Comparison of ENCODE assay signal across 8 cellular contexts in the genomic region with DNA sequence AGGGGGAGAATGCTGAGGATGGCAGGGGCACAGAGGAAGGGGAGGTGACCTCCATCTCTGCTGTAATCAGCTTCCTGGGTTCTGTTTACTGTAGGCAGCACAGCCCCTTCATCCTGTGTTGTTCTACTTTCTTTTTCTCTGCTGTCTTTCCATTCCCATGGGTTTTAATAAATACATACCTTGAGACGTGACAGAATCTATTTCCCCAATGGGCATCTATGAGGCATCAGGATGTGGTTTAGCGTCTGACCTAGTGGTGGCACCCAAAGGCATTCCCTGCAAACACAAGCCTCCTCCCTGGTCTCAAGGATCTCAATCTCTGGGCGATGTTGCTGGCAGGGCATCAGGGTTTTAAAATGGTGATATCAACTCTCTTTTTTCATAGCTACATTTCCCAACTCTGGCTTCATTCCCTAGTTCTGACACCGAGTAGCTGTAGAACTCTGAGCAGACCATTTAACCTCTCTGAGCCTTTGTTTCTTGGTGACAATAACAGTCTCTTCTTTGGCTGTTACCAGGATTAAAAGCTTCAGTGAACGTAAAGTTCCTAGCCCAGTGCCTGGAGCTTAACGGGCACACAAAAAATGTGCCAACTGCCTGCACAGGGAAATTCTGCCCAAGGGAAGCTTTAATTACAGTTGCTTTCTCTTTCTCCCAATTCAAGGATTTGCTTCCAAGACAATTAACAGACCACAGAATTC.
A peak's percentile ranks its signal among the peaks of the same experiment; 100 is the strongest.
DNase-seq lines count a peak whose midpoint lies in the region; ATAC-seq and TF ChIP-seq lines count a peak whose summit lies in the region.

No MANE protein-coding gene starts in this region.

- no peaks in the 10 kb centered on the region for H3K36me3 Mint-ChIP-seq in activated T-helper 2 cell treated with anti-CD3 and anti-CD28 coated beads, Interferon-gamma antibody, Interleukin-2, Interleukin-4, amounts not matched to agents 10 μg/mL and 5 μg/mL and 100 μg/mL, durations not matched to agents 14 hours and 24 hours and 36 hours (ENCODE audit: low read depth)

- ATAC-seq in HG03378 (IDR thresholded peaks at IDR 0.05; ENCODE audit: unreplicated experiment): peak; percentile 55
- peak; percentile 31 for ATAC-seq in left lobe of liver
- no peak for ATAC-seq in HG03025 (IDR thresholded peaks at IDR 0.05; ENCODE audit: low FRiP score, unreplicated experiment)
- no peak for ATAC-seq in GM18519 (IDR thresholded peaks at IDR 0.05; ENCODE audit: low FRiP score, unreplicated experiment)
- ATAC-seq in HG02678 (IDR thresholded peaks at IDR 0.05; ENCODE audit: unreplicated experiment): no peak

- H3K27ac Mint-ChIP-seq in activated T-helper 2 cell treated with anti-CD3 and anti-CD28 coated beads, Interferon-gamma antibody, Interleukin-2, Interleukin-4, amounts not matched to agents 10 μg/mL and 5 μg/mL and 100 μg/mL, durations not matched to agents 14 hours and 24 hours and 36 hours: peak overlapping the region; percentile 46

- intact Hi-C loops in activated T-helper 2 cell treated with anti-CD3 and anti-CD28 coated beads, Interferon-gamma antibody, Interleukin-2, Interleukin-4, amounts not matched to agents 10 μg/mL and 5 μg/mL and 100 μg/mL, durations not matched to agents 14 hours and 24 hours and 36 hours (cut with micrococcal nuclease): no loop called here

- H3K27ac ChIP-seq in C4-2B: peak overlapping the region; percentile 16

- no peak for DNase-seq in activated T-helper 2 cell treated with anti-CD3 and anti-CD28 coated beads, Interferon-gamma antibody, Interleukin-2, Interleukin-4, amounts not matched to agents 10 μg/mL and 5 μg/mL and 100 μg/mL, durations not matched to agents 14 hours and 24 hours and 36 hours (ENCODE audit: low spot score)
- DNase-seq in left lobe of liver (ENCODE audit: low spot score): no peak
- DNase-seq in occipital lobe (lab: John Stamatoyannopoulos, UW): no peak

- peaks cover 30% of the 10 kb centered on the region for H3K4me1 Mint-ChIP-seq in activated T-helper 2 cell treated with anti-CD3 and anti-CD28 coated beads, Interferon-gamma antibody, Interleukin-2, Interleukin-4, amounts not matched to agents 10 μg/mL and 5 μg/mL and 100 μg/mL, durations not matched to agents 14 hours and 24 hours and 36 hours (ENCODE audit: low read depth)

- no peak overlapping the region for H3K4me3 Mint-ChIP-seq in activated T-helper 2 cell treated with anti-CD3 and anti-CD28 coated beads, Interferon-gamma antibody, Interleukin-2, Interleukin-4, amounts not matched to agents 10 μg/mL and 5 μg/mL and 100 μg/mL, durations not matched to agents 14 hours and 24 hours and 36 hours (ENCODE audit: low read depth)

- no peak; the same call in 1 of the 2 replicates for TF ChIP-seq CTCF in C4-2B (conservative IDR thresholded peaks at IDR 0.05)

- H3K27me3 Mint-ChIP-seq in activated T-helper 2 cell treated with anti-CD3 and anti-CD28 coated beads, Interferon-gamma antibody, Interleukin-2, Interleukin-4, amounts not matched to agents 10 μg/mL and 5 μg/mL and 100 μg/mL, durations not matched to agents 14 hours and 24 hours and 36 hours (ENCODE audit: low read depth): no peaks in the 10 kb centered on the region

- H3K9me3 Mint-ChIP-seq in activated T-helper 2 cell treated with anti-CD3 and anti-CD28 coated beads, Interferon-gamma antibody, Interleukin-2, Interleukin-4, amounts not matched to agents 10 μg/mL and 5 μg/mL and 100 μg/mL, durations not matched to agents 14 hours and 24 hours and 36 hours: no peaks in the 10 kb centered on the region

Comparison
In these comparisons a context has a peak if more than half of its experiments do, and no peak if none do; other contexts are left out.
1. ATAC-seq: peak in HG03378 (single experiment) and left lobe of liver (single experiment); none in HG03025 (single experiment), GM18519 (single experiment) and HG02678 (single experiment).